ENCODE assay signal across 8 cellular contexts in genomic region chr9:8857330-8858249, GRCh38.
A peak's percentile ranks its signal among the peaks of the same experiment; 100 is the strongest.
DNase-seq lines count a peak whose midpoint lies in the region; ATAC-seq and TF ChIP-seq lines count a peak whose summit lies in the region.

No MANE protein-coding gene starts in this region.

- ATAC-seq in GM21576 (IDR thresholded peaks at IDR 0.05; ENCODE audit: unreplicated experiment), result no peak

- TF ChIP-seq CTCF in breast epithelium (IDR thresholded peaks at IDR 0.05), result no peak

- no peaks in the 10 kb centered on the region for H3K4me1 ChIP-seq in breast epithelium

- H3K27me3 ChIP-seq in breast epithelium, result peaks cover 0 to 40% of the 10 kb centered on the region in 2 donors

- peak overlapping the region in 1 of 2 donors; percentile 60 for H3K27ac ChIP-seq in breast epithelium

- no peak for TF ChIP-seq POLR2A in breast epithelium (IDR thresholded peaks at IDR 0.05)

- H3K9me3 ChIP-seq in breast epithelium, result no peaks in the 10 kb centered on the region

- H3K4me3 ChIP-seq in breast epithelium, result peak overlapping the region; percentile 55 to 83 (median 56)
- peak overlapping the region; percentile 63 for H3K4me3 ChIP-seq in skeletal muscle cell (ENCODE audit: low read depth, low read length)

- intact Hi-C loops in breast epithelium (cut with DNase I; ENCODE audit: low total_unique reads), result no loop called here

- DNase-seq in NCI-H2196 (lab: John Stamatoyannopoulos, UW; ENCODE audit: unreplicated experiment) (peak; percentile 23), NCI-H2196 treated with DMSO at 0.1 percent for 48 hours (lab: John Stamatoyannopoulos, UW; ENCODE audit: unreplicated experiment) (no peak), NCI-H2227 treated with DMSO at 0.1 percent for 48 hours (lab: John Stamatoyannopoulos, UW) (peak; percentile 48), breast epithelium (ENCODE audit: low spot score in 2 of 2) (no peak), iris pigment epithelial cell (ENCODE audit: low read depth) (peak; percentile 8), skeletal muscle cell (ENCODE audit: low read depth) (no peak), amniotic stem cell (lab: John Stamatoyannopoulos, UW) (no peak)

- H3K36me3 ChIP-seq in breast epithelium, result no peaks in the 10 kb centered on the region

Comparison
In these comparisons a context has a peak if more than half of its experiments do, and no peak if none do; other contexts are left out.
1. DNase-seq: peak in NCI-H2196 (single experiment), NCI-H2227 treated with DMSO at 0.1 percent for 48 hours (single experiment) and iris pigment epithelial cell (single experiment); none in NCI-H2196 treated with DMSO at 0.1 percent for 48 hours (single experiment), breast epithelium (0 of 2), skeletal muscle cell (single experiment) and amniotic stem cell (single experiment).